In genomic region chr11:67558084-67558772, GRCh38 we compare ENCODE assay signal across 1 cellular context.
TF ChIP-seq lines count a peak whose summit lies in the region.

No MANE protein-coding gene starts in this region.

TF ChIP-seq in A549, 52 proteins besides CTCF, POLR2A, EP300 and RAD21:
- no peak for TF ChIP-seq RARB (CRISPR knock-in tag; IDR thresholded peaks at IDR 0.05)
